Comparison of ENCODE assay signal across 8 cellular contexts in genomic region chr7:7566651-7567611, GRCh38. TPM values are rescaled to one million over a fixed set of nuclear protein-coding genes. Genes with fewer than 3 reads are reported as not detected.
A peak's percentile ranks its signal among the peaks of the same experiment; 100 is the strongest.
DNase-seq lines count a peak whose midpoint lies in the region; ATAC-seq lines count a peak whose summit lies in the region.

MIOS (plus strand) TSS chr7:7566884; CDS start chr7:7572476, 5,592 bp downstream.

- DNase-seq in C1 segment of cervical spinal cord (lab: John Stamatoyannopoulos, UW): peak in 13 of 14 donors; percentile 24 to 87 (median 69)
- DNase-seq in NCI-H774 (lab: John Stamatoyannopoulos, UW): peak; percentile 73
- DNase-seq in effector CD8-positive, alpha-beta T cell (lab: John Stamatoyannopoulos, UW): peak; percentile 70
- DNase-seq in medulla oblongata (ENCODE audit: extremely low spot score): peak; percentile 88
- peak; percentile 67 for DNase-seq in stimulated activated CD8-positive, alpha-beta memory T cell treated with anti-CD3 and anti-CD28 coated beads, Interleukin-12 subunit alpha, Interleukin-12 subunit beta, amount 100 ng/mL, for 1 hour (ENCODE audit: low read depth)

- CTCF ChIA-PET in activated CD8-positive, alpha-beta memory T cell treated with anti-CD3 and anti-CD28 coated beads for 36 hours (lab: Charles Lee): no interaction called here

- POLR2A ChIA-PET in activated CD8-positive, alpha-beta memory T cell treated with anti-CD3 and anti-CD28 coated beads for 36 hours (lab: Charles Lee): interaction anchor here (0.6 kb wide), 2 partner anchors 387 to 609 kb away, joined by 3 to 5 read pairs; no protein-coding TSS in a partner anchor

- ATAC-seq in GM19043 (IDR thresholded peaks at IDR 0.05; ENCODE audit: low read depth, unreplicated experiment): peak; percentile 60
- peak; percentile 71 for ATAC-seq in HG03342 (IDR thresholded peaks at IDR 0.05; ENCODE audit: unreplicated experiment)

RNA-seq across cellular contexts. Expression of gene MIOS, which starts in this region (rescaled TPM):
- total RNA-seq in activated CD8-positive, alpha-beta memory T cell treated with anti-CD3 and anti-CD28 coated beads for 36 hours: 10 to 100 TPM; 51.9 to 53.6 TPM

Comparison
In these comparisons a context has a peak if more than half of its experiments do, and no peak if none do; other contexts are left out.
1. Peak in every context shown above with its lines: DNase-seq and ATAC-seq.